Comparison of ENCODE assay signal across 8 cellular contexts in the genomic region with DNA sequence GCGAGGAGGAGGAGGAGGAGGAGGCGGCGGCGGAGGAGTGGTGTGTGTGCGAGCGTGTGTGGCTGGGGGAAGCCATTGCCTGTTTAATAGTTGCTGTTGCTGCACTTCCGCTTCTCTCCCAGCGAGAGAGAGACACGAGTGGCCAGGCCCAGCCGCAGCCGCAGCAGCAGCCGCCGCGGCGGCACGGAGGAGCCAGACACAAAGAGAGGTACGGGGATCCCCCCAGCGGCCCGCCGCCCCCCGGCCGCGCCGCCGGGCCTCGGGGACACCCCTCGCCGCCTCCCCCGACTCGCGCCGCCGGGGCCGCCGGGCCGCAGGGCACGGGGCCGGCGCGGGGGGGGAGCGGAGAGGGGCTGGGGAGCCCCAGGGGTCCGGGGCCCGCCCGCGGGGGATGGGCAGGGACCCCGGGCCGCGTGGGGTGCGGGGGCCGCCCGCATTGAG. TPM values are rescaled to one million over a fixed set of nuclear protein-coding genes. Genes with fewer than 3 reads are reported as not detected.
DNase-seq lines count a peak whose midpoint lies in the region; ATAC-seq and TF ChIP-seq lines count a peak whose summit lies in the region.

UBE2E1 (plus strand) TSS at position 75 of the 441 bp plus-strand sequence. CDS start 1,315 bp downstream, outside the sequence.

- no peaks in the 10 kb centered on the region for H3K36me3 ChIP-seq in left lung

- ATAC-seq in HG02678 (IDR thresholded peaks at IDR 0.05; ENCODE audit: unreplicated experiment) (peak; percentile 64), left lung (peak; percentile 63)

- intact Hi-C loops in activated CD4-positive, alpha-beta T cell treated with anti-CD3 and anti-CD28 coated beads, Interleukin-2, amount 10 ng/mL, durations not matched to agents 24 days and 14 days (cut with micrococcal nuclease), result loop anchor here (5.0 kb wide), 1 partner anchor 604 kb away; the partner anchor contains the start of gene UBE2E2
- intact Hi-C loops in left lung (cut with DNase I), result no loop called here

- peaks cover 0 to 41% of the 10 kb centered on the region in 2 donors for H3K4me1 ChIP-seq in left lung

- peak within 1 kb of the TSS; percentile 93 for H3K27ac Mint-ChIP-seq in activated CD4-positive, alpha-beta T cell treated with anti-CD3 and anti-CD28 coated beads, Interleukin-2, amount 10 ng/mL, durations not matched to agents 24 days and 14 days

- peak within 1 kb of the TSS; percentile 90 to 91 for H3K27ac ChIP-seq in left lung

- H3K36me3 Mint-ChIP-seq in activated CD4-positive, alpha-beta T cell treated with anti-CD3 and anti-CD28 coated beads, Interleukin-2, amount 10 ng/mL, durations not matched to agents 24 days and 14 days (ENCODE audit: low read depth), result peaks cover 18% of the 10 kb centered on the region

- no peaks in the 10 kb centered on the region for H3K9me3 ChIP-seq in left lung

- no peaks in the 10 kb centered on the region for H3K27me3 ChIP-seq in left lung

- no peak for TF ChIP-seq CTCF in left lung (IDR thresholded peaks at IDR 0.05)

- peak; percentile 14 for DNase-seq in NCI-H2171 treated with DMSO at 0.1 percent for 48 hours (lab: John Stamatoyannopoulos, UW)
- no peak for DNase-seq in NCI-H2171 (lab: John Stamatoyannopoulos, UW)
- peak; percentile 29 for DNase-seq in NCI-H2029 treated with DMSO at 0.1 percent for 48 hours (lab: John Stamatoyannopoulos, UW)
- DNase-seq in activated CD4-positive, alpha-beta T cell treated with anti-CD3 and anti-CD28 coated beads, Interleukin-2, amount 10 ng/mL, durations not matched to agents 24 days and 14 days, result peak; percentile 90
- DNase-seq in dedifferentiated amniotic fluid mesenchymal stem cell (ENCODE audit: extremely low spot score), result peak; percentile 63
- peak; percentile 84 to 95 for DNase-seq in left lung
- DNase-seq in stimulated activated CD4-positive, alpha-beta T cell treated with anti-CD3 and anti-CD28 coated beads, Interleukin-4, amount 100 ng/mL, for 24 hours, result peak; percentile 60

- peak within 1 kb of the TSS; percentile 91 for H3K4me3 Mint-ChIP-seq in activated CD4-positive, alpha-beta T cell treated with anti-CD3 and anti-CD28 coated beads, Interleukin-2, amount 10 ng/mL, durations not matched to agents 24 days and 14 days

- H3K4me3 ChIP-seq in left lung, result peak within 1 kb of the TSS; percentile 87 to 90

- H3K9me3 Mint-ChIP-seq in activated CD4-positive, alpha-beta T cell treated with anti-CD3 and anti-CD28 coated beads, Interleukin-2, amount 10 ng/mL, durations not matched to agents 24 days and 14 days, result no peaks in the 10 kb centered on the region

- H3K4me1 Mint-ChIP-seq in activated CD4-positive, alpha-beta T cell treated with anti-CD3 and anti-CD28 coated beads, Interleukin-2, amount 10 ng/mL, durations not matched to agents 24 days and 14 days, result peaks cover 35% of the 10 kb centered on the region

- H3K27me3 Mint-ChIP-seq in activated CD4-positive, alpha-beta T cell treated with anti-CD3 and anti-CD28 coated beads, Interleukin-2, amount 10 ng/mL, durations not matched to agents 24 days and 14 days, result peaks cover 26% of the 10 kb centered on the region

RNA-seq across cellular contexts. Expression of gene UBE2E1, which starts in this region (rescaled TPM):
- total RNA-seq in activated CD4-positive, alpha-beta T cell treated with anti-CD3 and anti-CD28 coated beads, Interleukin-2, amount 10 ng/mL, durations not matched to agents 24 days and 14 days, result 72.6 and 79.5 TPM in 2 replicates
- total RNA-seq in left lung, result 10 to 100 TPM; 89.1 to 96.9 TPM
